In the genomic region with DNA sequence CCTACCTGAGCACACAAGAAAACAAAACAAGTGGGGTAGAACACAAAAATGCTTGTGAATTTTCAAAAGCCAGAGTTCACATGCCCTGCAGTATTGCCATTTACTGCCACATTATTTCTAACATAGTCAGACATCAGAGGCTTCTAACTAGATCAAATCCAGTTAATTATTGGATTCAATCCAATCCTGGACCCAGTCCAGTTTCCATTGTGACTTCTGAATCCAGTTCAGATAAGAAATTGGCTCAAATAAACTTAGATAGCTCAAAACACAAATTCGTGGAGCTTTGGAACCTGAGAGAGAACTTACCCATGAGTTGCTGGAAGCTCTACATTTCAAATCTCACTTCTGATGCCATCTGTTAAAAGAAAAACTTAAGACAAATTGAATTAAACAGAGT, we compare ENCODE assay signal across 23 cellular contexts.
"Had no signal": no experiment of that assay in that cellular context is flagged by ENCODE, and none has a peak within 500 bp of the region (broad histone marks: within the 10 kb centered on the region; RNA-seq: fewer than 3 reads in every experiment).

No MANE protein-coding gene starts in this region.

- H3K27ac Mint-ChIP-seq: activated CD4-positive, alpha-beta memory T cell treated with anti-CD3 and anti-CD28 coated beads for 36 hours; activated CD4-positive, alpha-beta T cell treated with anti-CD3 and anti-CD28 coated beads for 36 hours; activated naive CD8-positive, alpha-beta T cell treated with anti-CD3 and anti-CD28 coated beads, Interleukin-2, amount 10 ng/mL, durations not matched to agents 7 days and 5 days; activated T-helper 1 cell treated with anti-CD3 and anti-CD28 coated beads, Interleukin-12 subunit alpha, Interleukin-12 subunit beta, Interleukin-2, Interleukin-4 antibody, amounts not matched to agents 30 ng/mL and 10 ng/mL and 1 ng/mL, durations not matched to agents 14 hours and 24 hours and 36 hours; stimulated activated memory B cell treated with anti-CD40 and anti-IgM and Interleukin-4, amounts not matched to agents 10 μg/mL and 1 μg/mL and 100 μg/mL, for 72 hours; T-helper 2 cell treated with Interferon-gamma antibody and Interleukin-4, amounts not matched to agents 5 μg/mL and 100 μg/mL, for 36 hours; WTC11 had no signal

- H3K36me3 ChIP-seq: brain microvascular endothelial cell, gastroesophageal sphincter, heart left ventricle, left lung, upper lobe of right lung had no signal

- H3K36me3 Mint-ChIP-seq: activated CD4-positive, alpha-beta memory T cell treated with anti-CD3 and anti-CD28 coated beads for 36 hours; activated naive CD8-positive, alpha-beta T cell treated with anti-CD3 and anti-CD28 coated beads, Interleukin-2, amount 10 ng/mL, durations not matched to agents 7 days and 5 days; stimulated activated memory B cell treated with anti-CD40 and anti-IgM and Interleukin-4, amounts not matched to agents 10 μg/mL and 1 μg/mL and 100 μg/mL, for 72 hours; WTC11 had no signal

- H3K4me3 Mint-ChIP-seq: activated CD4-positive, alpha-beta memory T cell treated with anti-CD3 and anti-CD28 coated beads for 36 hours; activated CD4-positive, alpha-beta T cell treated with anti-CD3 and anti-CD28 coated beads for 36 hours; activated naive CD8-positive, alpha-beta T cell treated with anti-CD3 and anti-CD28 coated beads, Interleukin-2, amount 10 ng/mL, durations not matched to agents 7 days and 5 days; activated T-helper 1 cell treated with anti-CD3 and anti-CD28 coated beads, Interleukin-12 subunit alpha, Interleukin-12 subunit beta, Interleukin-2, Interleukin-4 antibody, amounts not matched to agents 30 ng/mL and 10 ng/mL and 1 ng/mL, durations not matched to agents 14 hours and 24 hours and 36 hours; stimulated activated memory B cell treated with anti-CD40 and anti-IgM and Interleukin-4, amounts not matched to agents 10 μg/mL and 1 μg/mL and 100 μg/mL, for 72 hours; T-helper 2 cell treated with Interferon-gamma antibody and Interleukin-4, amounts not matched to agents 5 μg/mL and 100 μg/mL, for 36 hours; WTC11 had no signal

- FAIRE-seq: endometrium, kidney, TTC549 had no signal

- H3K27me3 ChIP-seq: brain microvascular endothelial cell, gastroesophageal sphincter, left lung had no signal

- ATAC-seq: activated CD4-positive, alpha-beta T cell treated with anti-CD3 and anti-CD28 coated beads for 36 hours; gastroesophageal sphincter; heart left ventricle; left lung; sciatic nerve; stimulated activated memory B cell treated with anti-CD40 and anti-IgM and Interleukin-4, amounts not matched to agents 10 μg/mL and 1 μg/mL and 100 μg/mL, for 72 hours; upper lobe of right lung; WTC11 had no signal

- DNase-seq: activated CD4-positive, alpha-beta memory T cell treated with anti-CD3 and anti-CD28 coated beads for 36 hours; activated CD4-positive, alpha-beta T cell treated with anti-CD3 and anti-CD28 coated beads for 36 hours; activated gamma-delta T cell treated with Interleukin-2 at 50 U/mL for 16 hours; activated naive CD8-positive, alpha-beta T cell treated with anti-CD3 and anti-CD28 coated beads, Interleukin-2, amount 10 ng/mL, durations not matched to agents 7 days and 5 days; activated T-cell treated with anti-CD3 and anti-CD28 coated beads for 4 hours; amygdala; brain microvascular endothelial cell; central memory CD4-positive, alpha-beta T cell; heart left ventricle; kidney; left lung; occipital lobe; stimulated activated CD4-positive, alpha-beta T cell treated with anti-CD3 and anti-CD28 coated beads, Interleukin-4, amount 100 ng/mL, for 4 hours; upper lobe of right lung had no signal

- H3K4me1 Mint-ChIP-seq: activated CD4-positive, alpha-beta T cell treated with anti-CD3 and anti-CD28 coated beads for 36 hours; activated naive CD8-positive, alpha-beta T cell treated with anti-CD3 and anti-CD28 coated beads, Interleukin-2, amount 10 ng/mL, durations not matched to agents 7 days and 5 days; stimulated activated memory B cell treated with anti-CD40 and anti-IgM and Interleukin-4, amounts not matched to agents 10 μg/mL and 1 μg/mL and 100 μg/mL, for 72 hours; WTC11 had no signal

- H3K9me3 ChIP-seq: gastroesophageal sphincter, heart left ventricle, left lung, upper lobe of right lung had no signal

- H3K9me3 Mint-ChIP-seq: activated CD4-positive, alpha-beta memory T cell treated with anti-CD3 and anti-CD28 coated beads for 36 hours; activated naive CD8-positive, alpha-beta T cell treated with anti-CD3 and anti-CD28 coated beads, Interleukin-2, amount 10 ng/mL, durations not matched to agents 7 days and 5 days; activated T-helper 1 cell treated with anti-CD3 and anti-CD28 coated beads, Interleukin-12 subunit alpha, Interleukin-12 subunit beta, Interleukin-2, Interleukin-4 antibody, amounts not matched to agents 30 ng/mL and 10 ng/mL and 1 ng/mL, durations not matched to agents 14 hours and 24 hours and 36 hours; stimulated activated memory B cell treated with anti-CD40 and anti-IgM and Interleukin-4, amounts not matched to agents 10 μg/mL and 1 μg/mL and 100 μg/mL, for 72 hours; T-helper 2 cell treated with Interferon-gamma antibody and Interleukin-4, amounts not matched to agents 5 μg/mL and 100 μg/mL, for 36 hours; WTC11 had no signal

- H3K4me1 ChIP-seq: gastroesophageal sphincter, left lung, upper lobe of right lung had no signal

- H3K4me3 ChIP-seq: coronary artery, gastroesophageal sphincter, heart left ventricle, left lung, upper lobe of right lung had no signal

- H3K27ac ChIP-seq: brain microvascular endothelial cell, coronary artery, gastroesophageal sphincter, heart left ventricle, left lung, upper lobe of right lung had no signal
